ENCODE assay signal across 8 cellular contexts in genomic region chr1:100037665-100038400, GRCh38.
DNase-seq lines count a peak whose midpoint lies in the region; ATAC-seq and TF ChIP-seq lines count a peak whose summit lies in the region.

No MANE protein-coding gene starts in this region.

- H3K36me3 ChIP-seq in kidney epithelial cell (ENCODE audit: control insufficient read depth, insufficient read depth, low read length): no peaks in the 10 kb centered on the region

- H3K4me3 ChIP-seq in AG09309 (ENCODE audit: control insufficient read depth, low read depth, low read length) (peak overlapping the region; percentile 78), kidney epithelial cell (ENCODE audit: low read depth, low read length) (peak overlapping the region; percentile 99)

- H3K27me3 ChIP-seq in kidney epithelial cell (ENCODE audit: control insufficient read depth, insufficient read depth, low read length): no peaks in the 10 kb centered on the region

- peak; percentile 37 for DNase-seq in AG09309 (ENCODE audit: low read depth)
- DNase-seq in NCI-H226: peak; percentile 86
- peak; percentile 82 for DNase-seq in cerebellar cortex (ENCODE audit: low spot score)
- peak; percentile 38 for DNase-seq in kidney epithelial cell (ENCODE audit: low read depth)
- peak; percentile 93 for DNase-seq in stimulated activated CD4-positive, alpha-beta T cell treated with anti-CD3 and anti-CD28 coated beads, Interleukin-15, amount 100 ng/mL, for 24 hours

- TF ChIP-seq CTCF in AG09309 (IDR thresholded peaks at IDR 0.05; ENCODE audit: control insufficient read depth, insufficient read depth, low read depth, low read length, missing control alignments) (no peak), kidney epithelial cell (IDR thresholded peaks at IDR 0.05; ENCODE audit: insufficient read depth, low read length, poor library complexity, severe bottlenecking) (no peak)

- ATAC-seq in GM18909 (IDR thresholded peaks at IDR 0.05; ENCODE audit: poor library complexity, unreplicated experiment) (peak; percentile 90), HG03139 (IDR thresholded peaks at IDR 0.05; ENCODE audit: unreplicated experiment) (peak; percentile 86)
- peak; percentile 85 to 87 for ATAC-seq in activated CD4-positive, CD25-positive, alpha-beta regulatory T cell treated with anti-CD3 and anti-CD28 coated beads, Interleukin-2, amount 50 U/mL, for 24 hours

Comparison
In these comparisons a context has a peak if more than half of its experiments do, and no peak if none do; other contexts are left out.
1. Peak in every context shown above with its lines: DNase-seq, ATAC-seq and H3K4me3 ChIP-seq.
2. DNase-seq: peak in every context shown above with its lines; median percentile 93 in stimulated activated CD4-positive, alpha-beta T cell treated with anti-CD3 and anti-CD28 coated beads, Interleukin-15, amount 100 ng/mL, for 24 hours; 86 in NCI-H226; 82 in cerebellar cortex; 38 in kidney epithelial cell; 37 in AG09309.